In genomic region chr12:2336409-2336829, GRCh38 we compare ENCODE assay signal across 7 cellular contexts.
A peak's percentile ranks its signal among the peaks of the same experiment; 100 is the strongest.
DNase-seq lines count a peak whose midpoint lies in the region; ATAC-seq and TF ChIP-seq lines count a peak whose summit lies in the region.

No MANE protein-coding gene starts in this region.

- ATAC-seq in GM18519 (IDR thresholded peaks at IDR 0.05; ENCODE audit: low FRiP score, unreplicated experiment) (peak; percentile 90), HG02852 (IDR thresholded peaks at IDR 0.05; ENCODE audit: unreplicated experiment) (peak; percentile 94)

- peaks cover 67% of the 10 kb centered on the region for H3K27me3 ChIP-seq in PC-9 (ENCODE audit: insufficient read depth, low read depth)
- H3K27me3 ChIP-seq in skeletal muscle tissue (ENCODE audit: control insufficient read depth in 3 of 3, insufficient read depth in 3 of 3, low read length in 3 of 3) = no peaks in the 10 kb centered on the region
- no peaks in the 10 kb centered on the region for H3K27me3 ChIP-seq in spleen (replicated peaks in 1 of 7)

- no peaks in the 10 kb centered on the region for H3K9me2 ChIP-seq in PC-9 (ENCODE audit: insufficient read depth)

- 30 to 44% (median 35%) methylated on average over 5 of the region's 5 CpGs for WGBS in spleen, 5 donors

- no peaks in the 10 kb centered on the region for H3K79me2 ChIP-seq in PC-9 (ENCODE audit: low read depth)

- peak overlapping the region; percentile 10; the same call in 1 of the 2 replicates for H3K4me2 ChIP-seq in PC-9

- CTCF ChIA-PET in PC-9 (lab: Charles Lee) = no interaction called here

- no peak overlapping the region for H2AFZ ChIP-seq in PC-9

- DNase-seq in PC-9 (peak in 1 of 2 experiments; percentile 57), fibroblast of peridontal ligament (ENCODE audit: extremely low read depth) (peak; percentile 97), spleen (no peak), GF-D8 (lab: John Stamatoyannopoulos, UW) (no peak)

- no TSS peak for BruUV-seq in PC-9 (replicated peaks; lab: Mats Ljungman, UMichigan)

- no peaks in the 10 kb centered on the region for H3K36me3 ChIP-seq in PC-9 (ENCODE audit: low read depth)
- no peaks in the 10 kb centered on the region for H3K36me3 ChIP-seq in skeletal muscle tissue (ENCODE audit: control insufficient read depth in 3 of 3, insufficient read depth in 3 of 3, low read length in 3 of 3)
- H3K36me3 ChIP-seq in spleen = no peaks in the 10 kb centered on the region

- H3K9me3 ChIP-seq in PC-9 (ENCODE audit: insufficient read depth, low read depth) = no peaks in the 10 kb centered on the region
- H3K9me3 ChIP-seq in skeletal muscle tissue (ENCODE audit: control insufficient read depth in 3 of 3, low read length in 3 of 3) = no peaks in the 10 kb centered on the region
- no peaks in the 10 kb centered on the region for H3K9me3 ChIP-seq in spleen

- H3K4me3 ChIP-seq in PC-9 = no peak overlapping the region
- H3K4me3 ChIP-seq in skeletal muscle tissue (ENCODE audit: low read length in 3 of 3) = peak overlapping the region in 2 of 3 donors; percentile 52 to 54
- H3K4me3 ChIP-seq in spleen = no peak overlapping the region

- intact Hi-C loops in PC-9 (cut with micrococcal nuclease; ENCODE audit: unreplicated experiment) = no loop called here
- intact Hi-C loops in spleen (cut with DNase I; ENCODE audit: low total_unique reads) = no loop called here

- TF ChIP-seq CTCF in PC-9 (conservative IDR thresholded peaks at IDR 0.05) (no peak), spleen (IDR thresholded peaks at IDR 0.05 in 8 of 11, conservative IDR thresholded peaks at IDR 0.05 in 3 of 11) (no peak)

- H3F3A ChIP-seq in PC-9 (ENCODE audit: insufficient read depth, low read depth) = no peaks in the 10 kb centered on the region

- peak overlapping the region; percentile 52 to 87 (median 81) for H3K9ac ChIP-seq in skeletal muscle tissue (ENCODE audit: low read depth in 1 of 3, low read length in 3 of 3)

- H3K27ac ChIP-seq in PC-9 = no peak overlapping the region
- peak overlapping the region; percentile 99 for H3K27ac ChIP-seq in skeletal muscle tissue (ENCODE audit: low read depth, low read length)
- peak overlapping the region in 2 of 8 donors; percentile 1 to 31 for H3K27ac ChIP-seq in spleen

- H4K20me1 ChIP-seq in PC-9 (ENCODE audit: insufficient read depth) = no peaks in the 10 kb centered on the region

- TF ChIP-seq POLR2A in spleen (IDR thresholded peaks at IDR 0.05) = no peak

- H3K4me1 ChIP-seq in PC-9 (replicated peaks; ENCODE audit: insufficient read depth) (no peaks in the 10 kb centered on the region), skeletal muscle tissue (ENCODE audit: control insufficient read depth in 3 of 3, insufficient read depth in 3 of 3, low read length in 3 of 3) (peaks cover 36 to 48% (median 39%) of the 10 kb centered on the region in 3 donors), spleen (peaks cover 0 to 47% (median 12%) of the 10 kb centered on the region in 6 donors)

- POLR2A ChIA-PET in PC-9 (lab: Charles Lee; ENCODE audit: unreplicated experiment) = interaction anchor here (0.7 kb wide), 1 partner anchor 1760 kb away, joined by 4 read pairs; no protein-coding TSS in a partner anchor

Comparison
In these comparisons a context has a peak if more than half of its experiments do, and no peak if none do; other contexts are left out.
1. H3K4me3 ChIP-seq: peak in skeletal muscle tissue (2 of 3); none in PC-9 (single experiment) and spleen (0 of 8).